1 cellular context compared by ENCODE assay signal in the genomic region with DNA sequence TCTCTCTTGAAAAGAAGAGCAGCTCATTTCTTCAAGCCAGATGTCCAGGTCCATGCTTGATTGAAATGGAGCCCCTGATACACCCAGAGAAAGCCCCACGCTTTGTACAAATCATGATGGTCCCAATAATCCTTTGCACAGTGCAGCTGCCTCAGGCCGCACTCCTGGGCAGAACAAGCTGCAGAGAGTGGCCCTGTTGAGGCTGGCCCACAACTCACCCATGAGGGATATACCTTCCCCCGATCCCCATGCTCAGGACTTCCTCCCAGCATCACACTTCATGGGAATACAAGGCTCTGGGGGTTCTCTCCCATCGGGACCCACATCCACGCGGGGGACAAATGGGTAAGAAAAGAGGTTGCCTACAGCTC.
TF ChIP-seq lines count a peak whose summit lies in the region.

No MANE protein-coding gene starts in this region.

TF ChIP-seq in IMR-90, 13 proteins besides CTCF, POLR2A, EP300 and RAD21:
- TF ChIP-seq FOS (IDR thresholded peaks at IDR 0.05; ENCODE audit: low read depth, low read length) (no peak), BHLHE40 (IDR thresholded peaks at IDR 0.05; ENCODE audit: low read depth, low read length) (no peak), CEBPB (IDR thresholded peaks at IDR 0.05; ENCODE audit: low read depth, low read length) (no peak), CHD1 (IDR thresholded peaks at IDR 0.05; ENCODE audit: low read depth, low read length) (no peak), MAFK (IDR thresholded peaks at IDR 0.05; ENCODE audit: low read depth, low read length) (no peak), SMC3 (IDR thresholded peaks at IDR 0.05; ENCODE audit: low read depth, low read length) (no peak), NFE2L2 (IDR thresholded peaks at IDR 0.05; ENCODE audit: low read depth, low read length) (no peak), RFX5 (IDR thresholded peaks at IDR 0.05; ENCODE audit: low read depth, low read length) (no peak), ELK1 (IDR thresholded peaks at IDR 0.05; ENCODE audit: borderline replicate concordance, low read depth, low read length) (no peak), USF2 (IDR thresholded peaks at IDR 0.05; ENCODE audit: low read depth, low read length) (no peak), MAZ (IDR thresholded peaks at IDR 0.05; ENCODE audit: borderline replicate concordance, low read depth, low read length) (no peak), RCOR1 (IDR thresholded peaks at IDR 0.05; ENCODE audit: insufficient replicate concordance, low read length) (no peak), MXI1 (IDR thresholded peaks at IDR 0.05; ENCODE audit: borderline replicate concordance, low read depth, low read length) (no peak)
TF ChIP-seq in IMR-90: peak in this region for 0.
